Comparison of ENCODE assay signal across 8 cellular contexts in genomic region chr10:87095241-87095945, GRCh38. TPM values are rescaled to one million over a fixed set of nuclear protein-coding genes. Genes with fewer than 3 reads are reported as not detected.
DNase-seq lines count a peak whose midpoint lies in the region; ATAC-seq and TF ChIP-seq lines count a peak whose summit lies in the region.

No MANE protein-coding gene starts in this region.

- H3K27me3 ChIP-seq in SJSA1 (replicated peaks), result no peaks in the 10 kb centered on the region
- H3K27me3 ChIP-seq in testis, result no peaks in the 10 kb centered on the region

- intact Hi-C loops in testis (cut with DNase I; ENCODE audit: low total_unique reads), result loop anchor here (10.0 kb wide), 1 partner anchor 121 kb away; no protein-coding TSS in a partner anchor

- peak; percentile 70 for DNase-seq in CMK (ENCODE audit: low read depth)
- peak; percentile 87 to 88 for DNase-seq in SJSA1 (ENCODE audit: low read depth in 1 of 2, low spot score in 2 of 2)
- DNase-seq in activated naive CD4-positive, alpha-beta T cell treated with Interleukin-2 at 50 U/mL for 16 hours, result peak; percentile 80
- peak; percentile 65 for DNase-seq in germinal center (ENCODE audit: low spot score)
- peak; percentile 44 for DNase-seq in omental fat pad (ENCODE audit: low spot score)
- peak; percentile 81 for DNase-seq in testis

- H3K36me3 ChIP-seq in SJSA1 (peaks cover 25% of the 10 kb centered on the region), testis (ENCODE audit: low read depth, missing control alignments) (no peaks in the 10 kb centered on the region)

- peaks cover 7% of the 10 kb centered on the region for H3K4me1 ChIP-seq in SJSA1 (replicated peaks)
- peaks cover 10% of the 10 kb centered on the region for H3K4me1 ChIP-seq in testis

- ATAC-seq in GM19438 (IDR thresholded peaks at IDR 0.05; ENCODE audit: low read depth, unreplicated experiment) (peak; percentile 43), HG03558 (IDR thresholded peaks at IDR 0.05; ENCODE audit: extremely low read depth, unreplicated experiment) (peak; percentile 36), omental fat pad (ENCODE audit: low FRiP score) (peak; percentile 89)

- H3K4me3 ChIP-seq in SJSA1 (peak overlapping the region; percentile 93), testis (peak overlapping the region; percentile 88 to 92)

- TF ChIP-seq POLR2A in testis (IDR thresholded peaks at IDR 0.05), result no peak

- H3K27ac ChIP-seq in SJSA1 (peak overlapping the region; percentile 98), testis (peak overlapping the region; percentile 92 to 97)

- WGBS in testis, 2 donors, result 0 to 1% methylated on average over 20 to 44 of the region's 59 CpGs

- H3K9me3 ChIP-seq in SJSA1 (replicated peaks) (no peaks in the 10 kb centered on the region), testis (no peaks in the 10 kb centered on the region)

- TF ChIP-seq CTCF in omental fat pad (IDR thresholded peaks at IDR 0.05) (no peak), testis (IDR thresholded peaks at IDR 0.05) (no peak)

RNA-seq across cellular contexts. Expression of gene SHLD2, which starts 0.4 kb away (rescaled TPM):
- total RNA-seq in SJSA1 (2014; rRNA removed; shearing (Covaris generic)), result 40.3 and 46.2 TPM in 2 replicates
- 10 to 100 TPM; 26.8 to 34.1 (median 30.9) TPM for total RNA-seq in omental fat pad
- 10 to 100 TPM; 16.9 to 19.1 TPM for total RNA-seq in testis
- 12.9 TPM for polyA plus RNA-seq in testis (ENCODE audit: insufficient read depth, low read depth, low replicate concordance)

RNA-seq across cellular contexts. Expression of gene GLUD1, which starts 0.8 kb away (rescaled TPM):
- 176 and 177 TPM in 2 replicates for total RNA-seq in SJSA1 (2014; rRNA removed; shearing (Covaris generic))
- total RNA-seq in omental fat pad (100 to 1,000 TPM; 140 to 171 (median 157) TPM), testis (10 to 100 TPM; 62.5 to 64.4 TPM)
- polyA plus RNA-seq in testis (ENCODE audit: insufficient read depth, low read depth, low replicate concordance), result 51.9 TPM

Comparison
In these comparisons a context has a peak if more than half of its experiments do, and no peak if none do; other contexts are left out.
1. Peak in every context shown above with its lines: DNase-seq, ATAC-seq, H3K4me3 ChIP-seq and H3K27ac ChIP-seq.
2. ATAC-seq: peak in every context shown above with its lines; median percentile 89 in omental fat pad; 43 in GM19438; 36 in HG03558.